In the genomic region with DNA sequence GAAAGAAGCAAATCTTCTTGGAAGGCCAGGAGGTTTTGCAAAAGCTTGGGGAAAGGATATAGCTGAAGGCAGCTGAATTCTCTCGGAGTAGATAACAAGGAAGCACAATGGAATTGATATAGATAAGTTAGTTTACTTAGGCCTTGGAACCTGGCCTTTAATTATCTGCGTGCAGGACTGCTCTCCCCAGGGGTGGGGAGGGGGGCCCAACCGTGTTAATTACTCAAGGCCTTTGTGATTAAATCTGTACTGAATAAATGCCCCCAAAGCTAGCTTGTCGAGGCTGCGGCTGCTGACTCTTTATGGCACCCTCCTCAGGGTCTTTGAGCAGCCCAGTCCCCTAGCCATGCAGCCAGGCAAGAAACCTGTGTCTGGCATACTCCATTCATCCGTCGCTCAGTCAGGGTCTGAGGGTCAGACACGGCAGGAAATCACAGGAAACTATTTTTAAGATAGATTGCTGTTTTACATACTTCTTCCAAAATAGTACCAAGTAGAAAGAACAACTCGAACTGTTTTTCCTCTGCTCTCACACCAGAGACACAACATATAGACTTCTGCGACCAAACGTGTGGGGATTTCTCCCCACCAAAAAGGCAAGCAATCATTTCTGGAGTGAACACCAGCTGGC, we compare ENCODE assay signal across 1 cellular context.
TF ChIP-seq lines count a peak whose summit lies in the region.

No MANE protein-coding gene starts in this region.

TF ChIP-seq in K562, 482 proteins besides CTCF, POLR2A, EP300 and RAD21 (continues in another document):
- TF ChIP-seq ZNF146 (CRISPR knock-in tag; IDR thresholded peaks at IDR 0.05; ENCODE audit: unreplicated experiment) (no peak), NBN (IDR thresholded peaks at IDR 0.05; ENCODE audit: low read depth) (no peak), TAL1 (IDR thresholded peaks at IDR 0.05) (peak; percentile 17; the same call in 1 of the 2 replicates), CUX1 (CRISPR knock-in tag; IDR thresholded peaks at IDR 0.05) (no peak), BACH1 (tag; IDR thresholded peaks at IDR 0.05) (no peak), NFIC (IDR thresholded peaks at IDR 0.05) (no peak), YBX1 (IDR thresholded peaks at IDR 0.05) (no peak), ESRRB (CRISPR knock-in tag; IDR thresholded peaks at IDR 0.05; ENCODE audit: borderline replicate concordance) (no peak), MAFF (IDR thresholded peaks at IDR 0.05; ENCODE audit: low read length) (no peak), CBX1 (IDR thresholded peaks at IDR 0.05; ENCODE audit: low read depth) (no peak), ELF4 (CRISPR knock-in tag; IDR thresholded peaks at IDR 0.05) (no peak), CTBP1 (IDR thresholded peaks at IDR 0.05; ENCODE audit: borderline replicate concordance) (no peak), KDM2B (CRISPR knock-in tag; IDR thresholded peaks at IDR 0.05) (no peak), ZBTB12 (CRISPR knock-in tag; IDR thresholded peaks at IDR 0.05) (no peak), SOX6 (IDR thresholded peaks at IDR 0.05) (peak; percentile 89), ZNF311 (CRISPR knock-in tag; IDR thresholded peaks at IDR 0.05) (no peak), STAT5B (CRISPR knock-in tag; IDR thresholded peaks at IDR 0.05) (no peak), RCOR1 (IDR thresholded peaks at IDR 0.05; ENCODE audit: borderline replicate concordance in 1 of 2, low read depth in 2 of 2, low read length in 2 of 2) (0 out of 4 replicates have a peak, but pooled peaks of 1 of the 2 experiments have one; percentile 13), ZFPM2 (CRISPR knock-in tag; IDR thresholded peaks at IDR 0.05) (no peak), ZNF280B (CRISPR knock-in tag; IDR thresholded peaks at IDR 0.05) (no peak), ILF3 (IDR thresholded peaks at IDR 0.05; ENCODE audit: borderline replicate concordance) (no peak), HDAC6 (IDR thresholded peaks at IDR 0.05; ENCODE audit: low read depth, low read length) (no peak), EWSR1 (IDR thresholded peaks at IDR 0.05; ENCODE audit: borderline replicate concordance, low read depth, partially characterized antibody) (no peak), ZNF780A (CRISPR knock-in tag; IDR thresholded peaks at IDR 0.05) (no peak), MECOM (CRISPR knock-in tag; IDR thresholded peaks at IDR 0.05) (no peak), ZZZ3 (IDR thresholded peaks at IDR 0.05) (no peak), TBL1XR1 (IDR thresholded peaks at IDR 0.05; ENCODE audit: low read length in 2 of 2) (no peak), ZNF717 (CRISPR knock-in tag; IDR thresholded peaks at IDR 0.05) (no peak), ZC3H11A (IDR thresholded peaks at IDR 0.05; ENCODE audit: low read depth, low read length) (no peak), FOXM1 (IDR thresholded peaks at IDR 0.05; ENCODE audit: low read depth) (0 out of 2 replicates have a peak, but pooled peaks have one; percentile 11), FOXM1 (CRISPR knock-in tag; IDR thresholded peaks at IDR 0.05; ENCODE audit: low read depth) (no peak), ZNF165 (CRISPR knock-in tag; IDR thresholded peaks at IDR 0.05; ENCODE audit: borderline replicate concordance) (no peak), SRSF9 (IDR thresholded peaks at IDR 0.05; ENCODE audit: borderline replicate concordance, low read depth, low read length) (no peak), MEF2A (IDR thresholded peaks at IDR 0.05; ENCODE audit: control insufficient read depth, low read depth, low read length) (no peak), RBM22 (IDR thresholded peaks at IDR 0.05; ENCODE audit: low read depth, low read length, poor library complexity, severe bottlenecking) (no peak), NFYB (IDR thresholded peaks at IDR 0.05; ENCODE audit: extremely low read depth, insufficient read length) (no peak), TEAD2 (tag; IDR thresholded peaks at IDR 0.05) (no peak), BRD9 (IDR thresholded peaks at IDR 0.05; ENCODE audit: low read depth, partially characterized antibody) (no peak), CBFA2T3 (IDR thresholded peaks at IDR 0.05) (peak; percentile 43), BHLHE40 (IDR thresholded peaks at IDR 0.05; ENCODE audit: low read length) (no peak), RUNX1 (IDR thresholded peaks at IDR 0.05; ENCODE audit: low read depth) (no peak), MYC (IDR thresholded peaks at IDR 0.05; ENCODE audit: low read depth, low read length) (no peak), MYC (CRISPR knock-in tag; IDR thresholded peaks at IDR 0.05; ENCODE audit: borderline replicate concordance, low read depth) (no peak), ARID1B (IDR thresholded peaks at IDR 0.05) (peak; percentile 30; the same call in 1 of the 2 replicates), FOXA3 (CRISPR knock-in tag; conservative IDR thresholded peaks at IDR 0.05 in 1 of 2, IDR thresholded peaks at IDR 0.05 in 1 of 2) (0 out of 4 replicates have a peak, but pooled peaks of 1 of the 2 experiments have one; percentile 28), GTF2F1 (IDR thresholded peaks at IDR 0.05; ENCODE audit: low read depth, low read length) (no peak), USF1 (CRISPR knock-in tag; IDR thresholded peaks at IDR 0.05) (no peak), ZNF551 (CRISPR knock-in tag; IDR thresholded peaks at IDR 0.05) (no peak), SMARCE1 (IDR thresholded peaks at IDR 0.05) (no peak), RFX7 (CRISPR knock-in tag; IDR thresholded peaks at IDR 0.05) (no peak), MCM3 (IDR thresholded peaks at IDR 0.05) (no peak), ZBTB8A (IDR thresholded peaks at IDR 0.05; ENCODE audit: partially characterized antibody) (no peak), NFATC3 (IDR thresholded peaks at IDR 0.05) (no peak), CXXC5 (CRISPR knock-in tag; IDR thresholded peaks at IDR 0.05) (peak; percentile 59), ZNF764 (CRISPR knock-in tag; IDR thresholded peaks at IDR 0.05; ENCODE audit: low read depth) (no peak), SP2 (IDR thresholded peaks at IDR 0.05; ENCODE audit: extremely low read depth, low read depth, low read length, poor library complexity, severe bottlenecking) (no peak), DPF2 (IDR thresholded peaks at IDR 0.05) (0 out of 2 replicates have a peak, but pooled peaks have one; percentile 11), ZC3H8 (IDR thresholded peaks at IDR 0.05) (no peak), CBX5 (IDR thresholded peaks at IDR 0.05; ENCODE audit: borderline replicate concordance, low read depth) (no peak)
- TF ChIP-seq, protein P1, sequence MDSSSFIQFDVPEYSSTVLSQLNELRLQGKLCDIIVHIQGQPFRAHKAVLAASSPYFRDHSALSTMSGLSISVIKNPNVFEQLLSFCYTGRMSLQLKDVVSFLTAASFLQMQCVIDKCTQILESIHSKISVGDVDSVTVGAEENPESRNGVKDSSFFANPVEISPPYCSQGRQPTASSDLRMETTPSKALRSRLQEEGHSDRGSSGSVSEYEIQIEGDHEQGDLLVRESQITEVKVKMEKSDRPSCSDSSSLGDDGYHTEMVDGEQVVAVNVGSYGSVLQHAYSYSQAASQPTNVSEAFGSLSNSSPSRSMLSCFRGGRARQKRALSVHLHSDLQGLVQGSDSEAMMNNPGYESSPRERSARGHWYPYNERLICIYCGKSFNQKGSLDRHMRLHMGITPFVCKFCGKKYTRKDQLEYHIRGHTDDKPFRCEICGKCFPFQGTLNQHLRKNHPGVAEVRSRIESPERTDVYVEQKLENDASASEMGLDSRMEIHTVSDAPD (CRISPR knock-in tag; IDR thresholded peaks at IDR 0.05): no peak
- TF ChIP-seq, protein P2, sequence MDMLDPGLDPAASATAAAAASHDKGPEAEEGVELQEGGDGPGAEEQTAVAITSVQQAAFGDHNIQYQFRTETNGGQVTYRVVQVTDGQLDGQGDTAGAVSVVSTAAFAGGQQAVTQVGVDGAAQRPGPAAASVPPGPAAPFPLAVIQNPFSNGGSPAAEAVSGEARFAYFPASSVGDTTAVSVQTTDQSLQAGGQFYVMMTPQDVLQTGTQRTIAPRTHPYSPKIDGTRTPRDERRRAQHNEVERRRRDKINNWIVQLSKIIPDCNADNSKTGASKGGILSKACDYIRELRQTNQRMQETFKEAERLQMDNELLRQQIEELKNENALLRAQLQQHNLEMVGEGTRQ (CRISPR knock-in tag; IDR thresholded peaks at IDR 0.05): no peak
- TF ChIP-seq, protein P3, sequence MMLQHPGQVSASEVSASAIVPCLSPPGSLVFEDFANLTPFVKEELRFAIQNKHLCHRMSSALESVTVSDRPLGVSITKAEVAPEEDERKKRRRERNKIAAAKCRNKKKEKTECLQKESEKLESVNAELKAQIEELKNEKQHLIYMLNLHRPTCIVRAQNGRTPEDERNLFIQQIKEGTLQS (IDR thresholded peaks at IDR 0.05): no peak
- TF ChIP-seq, protein P3 (CRISPR knock-in tag; conservative IDR thresholded peaks at IDR 0.05): no peak
- TF ChIP-seq, protein P4, sequence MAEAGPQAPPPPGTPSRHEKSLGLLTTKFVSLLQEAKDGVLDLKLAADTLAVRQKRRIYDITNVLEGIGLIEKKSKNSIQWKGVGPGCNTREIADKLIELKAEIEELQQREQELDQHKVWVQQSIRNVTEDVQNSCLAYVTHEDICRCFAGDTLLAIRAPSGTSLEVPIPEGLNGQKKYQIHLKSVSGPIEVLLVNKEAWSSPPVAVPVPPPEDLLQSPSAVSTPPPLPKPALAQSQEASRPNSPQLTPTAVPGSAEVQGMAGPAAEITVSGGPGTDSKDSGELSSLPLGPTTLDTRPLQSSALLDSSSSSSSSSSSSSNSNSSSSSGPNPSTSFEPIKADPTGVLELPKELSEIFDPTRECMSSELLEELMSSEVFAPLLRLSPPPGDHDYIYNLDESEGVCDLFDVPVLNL (CRISPR knock-in tag; IDR thresholded peaks at IDR 0.05; ENCODE audit: low read depth): no peak
